ENCODE assay signal across 30 cellular contexts in genomic region chr20:52914870-52915269, GRCh38.
"Had no signal": no experiment of that assay in that cellular context is flagged by ENCODE, and none has a peak within 500 bp of the region (broad histone marks: within the 10 kb centered on the region; RNA-seq: fewer than 3 reads in every experiment).

No MANE protein-coding gene starts in this region.

- H3K4me3 Mint-ChIP-seq: activated CD8-positive, alpha-beta T cell treated with anti-CD3 and anti-CD28 coated beads for 36 hours; activated naive CD8-positive, alpha-beta T cell treated with anti-CD3 and anti-CD28 coated beads for 36 hours; activated naive CD8-positive, alpha-beta T cell treated with anti-CD3 and anti-CD28 coated beads, Interleukin-2, amount 50 U/mL, for 24 hours; activated T-cell treated with anti-CD3 and anti-CD28 coated beads, Interleukin-2, amount 50 U/mL, for 4 hours; activated T-helper 17 cell treated with anti-CD3 and anti-CD28 coated beads, Interleukin-2, amount 50 U/mL, for 72 hours; brain; endodermal cell; WTC11 had no signal

- H3K4me1 ChIP-seq: adrenal gland, breast epithelium, colonic mucosa, gastroesophageal sphincter, heart right ventricle had no signal

- H3K27ac Mint-ChIP-seq: activated CD8-positive, alpha-beta T cell treated with anti-CD3 and anti-CD28 coated beads for 36 hours; activated naive CD8-positive, alpha-beta T cell treated with anti-CD3 and anti-CD28 coated beads for 36 hours; activated naive CD8-positive, alpha-beta T cell treated with anti-CD3 and anti-CD28 coated beads, Interleukin-2, amount 50 U/mL, for 24 hours; activated T-helper 17 cell treated with anti-CD3 and anti-CD28 coated beads, Interleukin-2, amount 50 U/mL, for 72 hours; brain; endodermal cell; WTC11 had no signal

- H3K36me3 ChIP-seq: adrenal gland, breast epithelium, cardiac muscle cell, colonic mucosa, gastroesophageal sphincter, heart right ventricle had no signal

- H3K9me3 Mint-ChIP-seq: activated T-helper 17 cell treated with anti-CD3 and anti-CD28 coated beads, Interleukin-2, amount 50 U/mL, for 72 hours had no signal

- H3K4me3 ChIP-seq: adrenal gland, breast epithelium, cardiac muscle cell, colonic mucosa, gastroesophageal sphincter, heart right ventricle had no signal

- H3K27me3 ChIP-seq: adrenal gland, breast epithelium, cardiac muscle cell, colonic mucosa, gastroesophageal sphincter, heart right ventricle had no signal

- H3K4me1 Mint-ChIP-seq: activated T-helper 17 cell treated with anti-CD3 and anti-CD28 coated beads, Interleukin-2, amount 50 U/mL, for 72 hours; endodermal cell; WTC11 had no signal

- ATAC-seq: activated CD8-positive, alpha-beta T cell treated with anti-CD3 and anti-CD28 coated beads for 36 hours; activated naive CD8-positive, alpha-beta T cell treated with anti-CD3 and anti-CD28 coated beads, Interleukin-2, amount 50 U/mL, for 24 hours; activated T-cell treated with anti-CD3 and anti-CD28 coated beads, Interleukin-2, amount 50 U/mL, for 4 hours; activated T-helper 17 cell treated with anti-CD3 and anti-CD28 coated beads, Interleukin-2, amount 50 U/mL, for 72 hours; esophagus mucosa; gastroesophageal sphincter; heart right ventricle; WTC11 had no signal

- DNase-seq: activated CD4-positive, alpha-beta T cell treated with anti-CD3 and anti-CD28 coated beads for 48 hours; activated CD4-positive, alpha-beta T cell treated with anti-CD3 and anti-CD28 coated beads, Interleukin-2, amount 50 U/mL, for 1 hour; activated CD4-positive, alpha-beta T cell treated with anti-CD3 and anti-CD28 coated beads, Interleukin-2, amount 50 U/mL, for 48 hours; activated CD8-positive, alpha-beta memory T cell treated with anti-CD3 and anti-CD28 coated beads for 24 hours; activated CD8-positive, alpha-beta T cell treated with anti-CD3 and anti-CD28 coated beads for 36 hours; activated effector memory CD4-positive, alpha-beta T cell treated with Interleukin-2 at 50 U/mL for 16 hours; activated gamma-delta T cell treated with Interleukin-2 at 50 U/mL for 16 hours; activated naive CD4-positive, alpha-beta T cell treated with anti-CD3 and anti-CD28 coated beads, Interleukin-2, amount 50 U/mL, for 16 hours; activated naive CD4-positive, alpha-beta T cell treated with Interleukin-2 at 50 U/mL for 16 hours; activated naive CD8-positive, alpha-beta T cell treated with anti-CD3 and anti-CD28 coated beads for 36 hours; activated naive CD8-positive, alpha-beta T cell treated with anti-CD3 and anti-CD28 coated beads, Interleukin-2, amount 50 U/mL, for 24 hours; activated T-cell treated with anti-CD3 and anti-CD28 coated beads, Interleukin-2, amount 50 U/mL, for 4 hours; adrenal gland; amygdala; aorta; central memory CD4-positive, alpha-beta T cell; cerebellar nuclear complex; colonic mucosa; effector CD8-positive, alpha-beta T cell; endodermal cell; foreskin melanocyte; heart right ventricle; T-helper 2 cell had no signal

- H3K27ac ChIP-seq: adrenal gland, breast epithelium, cardiac muscle cell, colonic mucosa, gastroesophageal sphincter, heart right ventricle had no signal

- H3K27me3 Mint-ChIP-seq: activated naive CD8-positive, alpha-beta T cell treated with anti-CD3 and anti-CD28 coated beads, Interleukin-2, amount 50 U/mL, for 24 hours had no signal

- H3K36me3 Mint-ChIP-seq: activated naive CD8-positive, alpha-beta T cell treated with anti-CD3 and anti-CD28 coated beads for 36 hours; brain; WTC11 had no signal

- H3K9me3 ChIP-seq: colonic mucosa had no signal
